ENCODE assay signal across 17 cellular contexts in the genomic region with DNA sequence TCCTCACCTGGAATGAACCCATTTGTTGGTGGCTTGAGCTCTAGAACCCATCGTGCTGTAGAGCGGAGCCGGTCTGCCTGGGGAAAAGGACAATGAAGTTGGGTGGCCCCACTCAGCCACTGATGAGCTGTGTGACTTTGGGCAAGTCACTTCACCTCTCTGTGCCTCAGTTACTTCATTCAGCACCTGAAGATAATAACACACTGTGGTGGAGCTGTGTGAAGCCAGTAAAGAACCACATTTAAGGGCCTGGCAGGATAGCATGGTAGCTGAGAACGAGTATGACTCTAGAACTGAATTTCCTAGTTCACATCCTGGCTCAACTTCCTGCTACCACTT. TPM values are rescaled to one million over a fixed set of nuclear protein-coding genes. Genes with fewer than 3 reads are reported as not detected.
DNase-seq lines count a peak whose midpoint lies in the region; ATAC-seq, FAIRE-seq and TF ChIP-seq lines count a peak whose summit lies in the region.
"Had no signal": no experiment of that assay in that cellular context is flagged by ENCODE, and none has a peak within 500 bp of the region (broad histone marks: within the 10 kb centered on the region; RNA-seq: fewer than 3 reads in every experiment).

No MANE protein-coding gene starts in this region.

- H3K79me1 ChIP-seq in neuronal stem cell (ENCODE audit: low read depth, low read length), result no peaks in the 10 kb centered on the region

- no peak overlapping the region for H3K18ac ChIP-seq in neuronal stem cell (ENCODE audit: low read length)

- peaks cover 61% of the 10 kb centered on the region for H3F3A ChIP-seq in PC-9 (ENCODE audit: insufficient read depth, low read depth)

- no peaks in the 10 kb centered on the region for H3K9me1 ChIP-seq in K562 (ENCODE audit: control insufficient read depth, insufficient read depth, low read length)

- TF ChIP-seq CTCF in PC-9 (conservative IDR thresholded peaks at IDR 0.05), result no peak
- no peak for TF ChIP-seq CTCF in K562 (IDR thresholded peaks at IDR 0.05 in 2 of 3, conservative IDR thresholded peaks at IDR 0.05 in 1 of 3; ENCODE audit: insufficient read depth in 2 of 3, low read depth in 1 of 3, low read length in 3 of 3)
- TF ChIP-seq CTCF in hepatocyte (IDR thresholded peaks at IDR 0.05; ENCODE audit: poor library complexity), result no peak
- no peak for TF ChIP-seq CTCF in prostate gland (IDR thresholded peaks at IDR 0.05)

- TF ChIP-seq RAD21 in K562 (CRISPR knock-in tag; conservative IDR thresholded peaks at IDR 0.05 in 1 of 2, IDR thresholded peaks at IDR 0.05 in 1 of 2), result no peak

- no peak overlapping the region for H3K4ac ChIP-seq in neuronal stem cell (ENCODE audit: low read length)

- H3K79me2 ChIP-seq in ACC112 (ENCODE audit: control insufficient read depth, insufficient read depth, low read length, unreplicated experiment), result peaks cover 12% of the 10 kb centered on the region
- no peaks in the 10 kb centered on the region for H3K79me2 ChIP-seq in PC-9 (ENCODE audit: low read depth)
- no peaks in the 10 kb centered on the region for H3K79me2 ChIP-seq in K562 (ENCODE audit: control insufficient read depth, insufficient read depth, low read length)
- peaks cover 8% of the 10 kb centered on the region for H3K79me2 ChIP-seq in hepatocyte

- intact Hi-C loops in PC-9 (cut with micrococcal nuclease; ENCODE audit: unreplicated experiment) (loop anchor here (5.0 kb wide), 1 partner anchor 35 kb away; a partner anchor contains a TSS), K562 (cut with micrococcal nuclease) (no loop called here), prostate gland (cut with DNase I) (no loop called here)

- peak overlapping the region; percentile 42; the same call in 1 of the 2 replicates for H3K27ac ChIP-seq in ACC112 (ENCODE audit: low read depth, low read length)
- H3K27ac ChIP-seq in PC-9, result peak overlapping the region; percentile 21
- no peak overlapping the region for H3K27ac ChIP-seq in K562 (ENCODE audit: extremely low read depth, low read depth, low read length)
- H3K27ac ChIP-seq in neuronal stem cell (replicated peaks; ENCODE audit: low read length), result no peak overlapping the region
- no peak overlapping the region for H3K27ac ChIP-seq in hepatocyte
- H3K27ac ChIP-seq in prostate gland, result no peak overlapping the region
- H3K27ac ChIP-seq: GM23248, KMS-11 had no signal

- H3K27me3 ChIP-seq in ACC112 (ENCODE audit: insufficient read depth, low read length), result no peaks in the 10 kb centered on the region
- H3K27me3 ChIP-seq in PC-9 (ENCODE audit: insufficient read depth, low read depth), result no peaks in the 10 kb centered on the region
- peaks cover 14 to 41% of the 10 kb centered on the region in 2 experiments; a peak in 4 of 5 replicates for H3K27me3 ChIP-seq in K562 (ENCODE audit: control insufficient read depth in 2 of 2, insufficient read depth in 2 of 2, low read length in 2 of 2)
- H3K27me3 ChIP-seq in neuronal stem cell (ENCODE audit: control insufficient read depth in 3 of 3, insufficient read depth in 3 of 3, low read depth in 1 of 3, low read length in 3 of 3), result no peaks in the 10 kb centered on the region
- no peaks in the 10 kb centered on the region for H3K27me3 ChIP-seq in hepatocyte
- H3K27me3 ChIP-seq in prostate gland (replicated peaks; ENCODE audit: insufficient read depth), result no peaks in the 10 kb centered on the region

- no peak overlapping the region for H4K91ac ChIP-seq in neuronal stem cell (ENCODE audit: low read depth, low read length, poor library complexity)

- H3K9me2 ChIP-seq in PC-9 (ENCODE audit: insufficient read depth), result no peaks in the 10 kb centered on the region
- no peaks in the 10 kb centered on the region for H3K9me2 ChIP-seq in hepatocyte (replicated peaks; ENCODE audit: insufficient read depth)
- H3K9me2 ChIP-seq: SK-N-SH had no signal

- H4K20me1 ChIP-seq in PC-9 (ENCODE audit: insufficient read depth), result no peaks in the 10 kb centered on the region
- H4K20me1 ChIP-seq in K562 (replicated peaks; ENCODE audit: control insufficient read depth, insufficient read depth, low read length), result 0 out of 2 replicates have a peak, but pooled peaks cover 7% of the 10 kb centered on the region
- no peaks in the 10 kb centered on the region for H4K20me1 ChIP-seq in hepatocyte (ENCODE audit: insufficient read depth, poor library complexity, severe bottlenecking)

- DNase-seq in PC-9 (no peak), K562 (ENCODE audit: extremely low read depth in 1 of 4, low spot score in 3 of 4) (no peak), neuronal stem cell (ENCODE audit: low spot score) (no peak), hepatocyte (ENCODE audit: low spot score) (no peak), GM19238 (ENCODE audit: insufficient read length, low spot score) (no peak), putamen (ENCODE audit: low spot score) (no peak), prostate gland (ENCODE audit: low spot score) (no peak)
- DNase-seq: H9, NCI-H1105 treated with DMSO at 0.1 percent for 48 hours, NCI-H2029 treated with DMSO at 0.1 percent for 48 hours, NCI-H345, NCI-H82, SHP77, SK-N-SH had no signal

- TF ChIP-seq POLR2A in K562 (conservative IDR thresholded peaks at IDR 0.05) (no peak), prostate gland (IDR thresholded peaks at IDR 0.05) (no peak)

- H3K4me1 ChIP-seq in ACC112 (ENCODE audit: control insufficient read depth, insufficient read depth, low read length, unreplicated experiment) (peaks cover 53% of the 10 kb centered on the region), PC-9 (replicated peaks; ENCODE audit: insufficient read depth) (peaks cover 63% of the 10 kb centered on the region), K562 (replicated peaks in 1 of 2; ENCODE audit: control insufficient read depth in 2 of 2, insufficient read depth in 2 of 2, low read length in 2 of 2) (peaks cover 0 to 5% of the 10 kb centered on the region in 2 experiments; a peak in 1 of 5 replicates), neuronal stem cell (ENCODE audit: control insufficient read depth in 2 of 2, insufficient read depth in 1 of 2, low read depth in 1 of 2, low read length in 2 of 2) (peaks cover 3 to 5% of the 10 kb centered on the region in 2 donors), hepatocyte (ENCODE audit: insufficient read depth) (peaks cover 16% of the 10 kb centered on the region), prostate gland (replicated peaks) (peaks cover 10% of the 10 kb centered on the region)

- no peak overlapping the region for H2BK120ac ChIP-seq in neuronal stem cell (ENCODE audit: low read depth, low read length)

- no peaks in the 10 kb centered on the region for H3K36me3 ChIP-seq in ACC112 (ENCODE audit: insufficient read depth, low read length)
- no peaks in the 10 kb centered on the region for H3K36me3 ChIP-seq in PC-9 (ENCODE audit: low read depth)
- H3K36me3 ChIP-seq in K562 (ENCODE audit: control insufficient read depth, insufficient read depth, low read length), result no peaks in the 10 kb centered on the region
- no peaks in the 10 kb centered on the region for H3K36me3 ChIP-seq in neuronal stem cell (replicated peaks in 1 of 2; ENCODE audit: control insufficient read depth in 2 of 2, insufficient read depth in 2 of 2, low read length in 2 of 2)
- no peaks in the 10 kb centered on the region for H3K36me3 ChIP-seq in hepatocyte (replicated peaks; ENCODE audit: insufficient read depth, low read depth)
- no peaks in the 10 kb centered on the region for H3K36me3 ChIP-seq in prostate gland

- no peaks in the 10 kb centered on the region for H3K9me3 ChIP-seq in PC-9 (ENCODE audit: insufficient read depth, low read depth)
- no peaks in the 10 kb centered on the region for H3K9me3 ChIP-seq in K562 (replicated peaks; ENCODE audit: control insufficient read depth, insufficient read depth, low read depth, low read length)
- H3K9me3 ChIP-seq in neuronal stem cell (replicated peaks in 1 of 2; ENCODE audit: control insufficient read depth in 2 of 2, insufficient read depth in 1 of 2, low read depth in 1 of 2, low read length in 2 of 2), result no peaks in the 10 kb centered on the region
- no peaks in the 10 kb centered on the region for H3K9me3 ChIP-seq in hepatocyte (ENCODE audit: low read depth)
- no peaks in the 10 kb centered on the region for H3K9me3 ChIP-seq in prostate gland
- H3K9me3 ChIP-seq: SK-N-SH had no signal

- BruUV-seq in PC-9 (replicated peaks; lab: Mats Ljungman, UMichigan) (no TSS peak), K562 (replicated peaks; lab: Mats Ljungman, UMichigan) (no TSS peak)

- H3K4me2 ChIP-seq in PC-9 (peak overlapping the region; percentile 38; the same call in 1 of the 2 replicates), K562 (ENCODE audit: insufficient read depth, low read length) (no peak overlapping the region), neuronal stem cell (ENCODE audit: insufficient read depth, low read length, poor library complexity, severe bottlenecking) (no peak overlapping the region), hepatocyte (no peak overlapping the region)
- H3K4me2 ChIP-seq: KMS-11 had no signal

- no peak overlapping the region for H4K8ac ChIP-seq in neuronal stem cell (ENCODE audit: low read depth, low read length)

- TF ChIP-seq EP300 in K562 (IDR thresholded peaks at IDR 0.05; ENCODE audit: low read length), result no peak

- H2BK5ac ChIP-seq in neuronal stem cell (ENCODE audit: low read length), result no peak overlapping the region

- H2AK5ac ChIP-seq in neuronal stem cell (ENCODE audit: low read depth, low read length), result no peak overlapping the region

- CTCF ChIA-PET in PC-9 (lab: Charles Lee), result no interaction called here
- CTCF ChIA-PET in K562 (lab: Yijun Ruan, JAX; ENCODE audit: low intra/inter-chr PET ratio), result no interaction called here

- 4% methylated on average over 4 of the region's 4 CpGs for WGBS in K562 (ENCODE audit: insufficient coverage, low coverage, missing lambda C conversion rate)
- WGBS in neuronal stem cell (ENCODE audit: extremely low coverage in 2 of 2, insufficient read length in 2 of 2, insufficient replicate concordance in 1 of 2), 2 donors, result no CpG with 5 or more reads among the region's 4 CpGs
- WGBS in hepatocyte (ENCODE audit: low lambda C conversion rate, missing lambda C conversion rate), result 100% methylated on average over 4 of the region's 4 CpGs
- WGBS in prostate gland, result 93% methylated on average over 4 of the region's 4 CpGs

- FAIRE-seq in K562 (lab: Jason Lieb, UNC), result no peak

- H2AFZ ChIP-seq in ACC112 (ENCODE audit: low read length, unreplicated experiment) (no peak overlapping the region), PC-9 (no peak overlapping the region), K562 (ENCODE audit: low read depth, low read length) (no peak overlapping the region), neuronal stem cell (ENCODE audit: low read length) (no peak overlapping the region), hepatocyte (no peak overlapping the region)
- H2AFZ ChIP-seq: GM23248 had no signal

- H2BK12ac ChIP-seq in neuronal stem cell (ENCODE audit: low read length), result peak overlapping the region; percentile 59

- POLR2A ChIA-PET in PC-9 (lab: Charles Lee; ENCODE audit: unreplicated experiment) (interaction anchor here (1.2 kb wide), 1 partner anchor 58 kb away, joined by 5 read pairs; no protein-coding TSS in a partner anchor), K562 (lab: Yijun Ruan, JAX) (interaction anchor here (0.6 to 2.3 kb wide), 4 partner anchors 12 to 1076 kb away, joined by 3 to 10 read pairs (median 4); no protein-coding TSS in a partner anchor)

- in situ Hi-C loops in K562 (cut with MboI), result no loop called here

- H2BK15ac ChIP-seq in neuronal stem cell (ENCODE audit: low read length), result no peak overlapping the region

- ATAC-seq in K562, result no peak

- no peak overlapping the region for H3K14ac ChIP-seq in neuronal stem cell (ENCODE audit: low read length)

- H3K4me3 ChIP-seq in ACC112 (ENCODE audit: low read depth, low read length), result no peak overlapping the region
- no peak overlapping the region for H3K4me3 ChIP-seq in PC-9
- no peak overlapping the region for H3K4me3 ChIP-seq in K562
- H3K4me3 ChIP-seq in neuronal stem cell (ENCODE audit: low read length in 2 of 2), result no peak overlapping the region
- H3K4me3 ChIP-seq in hepatocyte, result no peak overlapping the region
- H3K4me3 ChIP-seq in prostate gland, result no peak overlapping the region
- H3K4me3 ChIP-seq: GM23248 had no signal

- H3K23ac ChIP-seq in neuronal stem cell (ENCODE audit: low read depth, low read length, poor library complexity), result no peak overlapping the region

- no peak overlapping the region for H3K9ac ChIP-seq in K562 (ENCODE audit: insufficient read depth in 1 of 2, low read depth in 2 of 2, low read length in 2 of 2)
- no peak overlapping the region for H3K9ac ChIP-seq in neuronal stem cell (ENCODE audit: low read depth, low read length, poor library complexity)
- H3K9ac ChIP-seq: GM23248, KMS-11 had no signal

RNA-seq across cellular contexts. Expression of a gene that starts 37.1 kb away (rescaled TPM):
- total RNA-seq in PC-9 (2021) (26.7 and 31.1 TPM in 2 replicates), K562 (2014; rRNA removed) (not detected in 2 replicates), K562 (2014; rRNA removed; fragmentation: Illumina TruSeq; extraction: Trizol) (not detected in 2 replicates), K562 (2015; rRNA removed; fragmentation: Illumina TruSeq; extraction: Trizol) (not detected in 2 replicates), K562 (2021) (not detected in 2 replicates), hepatocyte (11.9 and 18.3 TPM in 2 replicates), prostate gland (1 to 10 TPM; 6.4 to 7.4 TPM)
- total RNA-seq in K562 (2011; cell fraction: chromatin; rRNA removed; ENCODE audit: low replicate concordance), result 0.23 TPM in 1 of 2 replicates, not detected in the other
- total RNA-seq in K562 (2011; cell fraction: nucleolus; rRNA removed), result not detected in 2 replicates
- total RNA-seq in K562 (2011; cell fraction: nucleoplasm; rRNA removed), result not detected in 2 replicates
- polyA plus RNA-seq in K562 (2011; rRNA removed) (0.05 TPM in 1 of 2 replicates, not detected in the other), K562 (2014; fragmentation: Illumina TruSeq; extraction: Trizol) (not detected in 2 replicates), K562 (2014; fragmentation: Nextera tagmentation; extraction: Ambion mirVana) (not detected), K562 (2014; rRNA removed) (not detected in 2 replicates), hepatocyte (15.8 and 17.2 TPM in 2 replicates)
- 0.03 TPM in 1 of 2 replicates, not detected in the other for polyA plus RNA-seq in K562 (2011; cell fraction: cytosol; rRNA removed)
- polyA plus RNA-seq in K562 (2011; cell fraction: nucleus; rRNA removed), result not detected in 2 replicates
- 0.03 and 0.18 TPM in 2 replicates for polyA plus RNA-seq in K562 (2012)
- not detected in 2 replicates for polyA minus RNA-seq in K562 (2011; rRNA and poly(A)+ RNA removed)
- polyA minus RNA-seq in K562 (2011; cell fraction: cytosol; rRNA and poly(A)+ RNA removed), result not detected in 2 replicates
- not detected in 2 replicates for polyA minus RNA-seq in K562 (2011; cell fraction: nucleus; rRNA and poly(A)+ RNA removed)
- polyA plus RNA-seq in neuronal stem cell (2013, experiment 1 of 2), result 25.3 TPM
- 26.4 TPM for polyA plus RNA-seq in neuronal stem cell (2013, experiment 2 of 2)

Comparison
In these comparisons a context has a peak if more than half of its experiments do, and no peak if none do; other contexts are left out.
1. H3K27ac ChIP-seq: peak in ACC112 (single experiment) and PC-9 (single experiment); none in K562 (single experiment), neuronal stem cell (single experiment), hepatocyte (single experiment) and prostate gland (0 of 2).
2. RNA of a gene that starts 37.1 kb away (total RNA-seq): 26.7 to 31.1 TPM in PC-9, 11.9 to 18.3 TPM in hepatocyte and 6.4 to 7.4 TPM in prostate gland; 0.23 TPM in K562; every median in the first group is over 4 times any median in the second.